ENCODE assay signal across 8 cellular contexts in the genomic region with DNA sequence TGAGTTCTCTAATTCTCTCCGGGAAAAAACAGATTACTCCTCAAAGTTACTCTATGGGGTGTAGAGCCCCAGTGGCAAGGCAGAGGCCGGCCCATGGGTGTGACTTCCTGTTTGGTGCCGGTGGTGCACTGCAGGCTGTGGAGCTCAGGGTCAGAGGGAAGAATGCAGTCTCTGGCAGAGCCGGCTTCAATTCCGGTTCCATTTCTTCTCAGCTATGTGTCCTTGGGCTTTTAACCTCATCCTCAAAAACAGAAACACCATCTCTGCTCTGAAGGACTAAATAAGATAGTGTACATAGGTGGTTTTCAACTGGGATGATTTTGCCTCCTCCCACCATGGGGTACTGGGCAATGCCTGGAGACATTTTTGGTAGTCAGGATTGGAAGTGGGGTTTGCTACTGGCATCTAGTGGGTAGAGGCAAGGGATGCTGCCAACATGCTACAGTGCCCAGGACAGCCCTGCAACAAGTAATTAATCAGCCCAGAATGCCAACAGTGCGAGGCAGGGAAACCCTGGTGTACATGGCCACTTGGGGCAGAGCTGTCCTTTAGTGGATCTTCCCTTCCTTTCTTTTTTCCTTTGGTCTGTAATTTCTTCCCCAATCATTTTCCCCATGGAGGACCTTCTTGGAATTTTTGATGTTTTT.
DNase-seq lines count a peak whose midpoint lies in the region; ATAC-seq lines count a peak whose summit lies in the region.

No MANE protein-coding gene starts in this region.

- peaks cover under 1% of the 10 kb centered on the region for H3K36me3 Mint-ChIP-seq in CD4-positive, CD25-positive, alpha-beta regulatory T cell
- H3K36me3 Mint-ChIP-seq in T-helper 1 cell treated with Interleukin-12 subunit alpha and Interleukin-12 subunit beta and Interleukin-4 antibody, amounts not matched to agents 30 μg/mL and 1 μg/mL, for 36 hours (ENCODE audit: low read depth), result peaks cover 6% of the 10 kb centered on the region
- H3K36me3 Mint-ChIP-seq in immature natural killer cell, result peaks cover 0 to 3% (median 0%) of the 10 kb centered on the region in 3 donors

- peak overlapping the region in 1 of 4 donors; percentile 53 for H3K4me3 Mint-ChIP-seq in CD4-positive, CD25-positive, alpha-beta regulatory T cell
- peak overlapping the region; percentile 18 for H3K4me3 Mint-ChIP-seq in T-helper 1 cell treated with Interleukin-12 subunit alpha and Interleukin-12 subunit beta and Interleukin-4 antibody, amounts not matched to agents 30 μg/mL and 1 μg/mL, for 36 hours
- H3K4me3 Mint-ChIP-seq in immature natural killer cell, result peak overlapping the region in 1 of 5 donors; percentile 65

- H3K27me3 Mint-ChIP-seq in CD4-positive, CD25-positive, alpha-beta regulatory T cell, result peaks cover 5% of the 10 kb centered on the region
- H3K27me3 Mint-ChIP-seq in T-helper 1 cell treated with Interleukin-12 subunit alpha and Interleukin-12 subunit beta and Interleukin-4 antibody, amounts not matched to agents 30 μg/mL and 1 μg/mL, for 36 hours (ENCODE audit: low read depth), result peaks cover 4% of the 10 kb centered on the region
- H3K27me3 Mint-ChIP-seq in immature natural killer cell (ENCODE audit: low read depth in 3 of 3), result peaks cover 0 to 2% (median 0%) of the 10 kb centered on the region in 3 donors

- peaks cover 17% of the 10 kb centered on the region for H3K4me1 ChIP-seq in CD4-positive, CD25-positive, alpha-beta regulatory T cell (ENCODE audit: control insufficient read depth, insufficient read depth, low read length, poor library complexity, severe bottlenecking)

- no peaks in the 10 kb centered on the region for H3K36me3 ChIP-seq in CD4-positive, CD25-positive, alpha-beta regulatory T cell (ENCODE audit: control insufficient read depth, insufficient read depth, low read length)

- peak; percentile 72 to 81 for ATAC-seq in CD4-positive, CD25-positive, alpha-beta regulatory T cell (ENCODE audit: low read depth in 2 of 2)
- peak; percentile 91 for ATAC-seq in GM21529 (IDR thresholded peaks at IDR 0.05; ENCODE audit: unreplicated experiment)

- H3K27ac Mint-ChIP-seq in CD4-positive, CD25-positive, alpha-beta regulatory T cell, result peak overlapping the region in 2 of 3 donors; percentile 69 to 83
- H3K27ac Mint-ChIP-seq in T-helper 1 cell treated with Interleukin-12 subunit alpha and Interleukin-12 subunit beta and Interleukin-4 antibody, amounts not matched to agents 30 μg/mL and 1 μg/mL, for 36 hours, result no peak overlapping the region
- H3K27ac Mint-ChIP-seq in immature natural killer cell, result peak overlapping the region in 3 of 6 donors; percentile 48 to 76 (median 68)

- H3K9me3 ChIP-seq in CD4-positive, CD25-positive, alpha-beta regulatory T cell (ENCODE audit: control insufficient read depth in 2 of 2, low read length in 2 of 2), result no peaks in the 10 kb centered on the region

- peaks cover 0 to 4% (median 0%) of the 10 kb centered on the region in 7 donors for H3K9me3 Mint-ChIP-seq in CD4-positive, CD25-positive, alpha-beta regulatory T cell
- H3K9me3 Mint-ChIP-seq in T-helper 1 cell treated with Interleukin-12 subunit alpha and Interleukin-12 subunit beta and Interleukin-4 antibody, amounts not matched to agents 30 μg/mL and 1 μg/mL, for 36 hours, result peaks cover 17% of the 10 kb centered on the region
- H3K9me3 Mint-ChIP-seq in immature natural killer cell, result no peaks in the 10 kb centered on the region

- H3K4me1 Mint-ChIP-seq in CD4-positive, CD25-positive, alpha-beta regulatory T cell, result peaks cover 0 to 20% (median 0%) of the 10 kb centered on the region in 4 donors
- H3K4me1 Mint-ChIP-seq in T-helper 1 cell treated with Interleukin-12 subunit alpha and Interleukin-12 subunit beta and Interleukin-4 antibody, amounts not matched to agents 30 μg/mL and 1 μg/mL, for 36 hours (ENCODE audit: low read depth), result peaks cover 2% of the 10 kb centered on the region
- peaks cover 0 to 3% of the 10 kb centered on the region in 2 donors for H3K4me1 Mint-ChIP-seq in immature natural killer cell

- H3K27me3 ChIP-seq in CD4-positive, CD25-positive, alpha-beta regulatory T cell (ENCODE audit: control insufficient read depth, insufficient read depth, low read length), result no peaks in the 10 kb centered on the region

- H3K27ac ChIP-seq in CD4-positive, CD25-positive, alpha-beta regulatory T cell (ENCODE audit: insufficient read depth, low read length, poor library complexity, severe bottlenecking), result no peak overlapping the region
- H3K27ac ChIP-seq in substantia nigra (ENCODE audit: low read depth, low read length, poor library complexity, severe bottlenecking), result no peak overlapping the region

- H3K4me3 ChIP-seq in CD4-positive, CD25-positive, alpha-beta regulatory T cell (ENCODE audit: low read depth, low read length), result peak overlapping the region; percentile 57

- DNase-seq in CD4-positive, CD25-positive, alpha-beta regulatory T cell, result peak in 1 of 3 donors; percentile 85
- peak; percentile 20 to 38 (median 21) for DNase-seq in immature natural killer cell
- no peak for DNase-seq in substantia nigra (lab: John Stamatoyannopoulos, UW)
- DNase-seq in NCI-H1092 treated with DMSO at 0.1 percent for 48 hours (lab: John Stamatoyannopoulos, UW), result no peak
- DNase-seq in HCEC 1CT, result no peak
- no peak for DNase-seq in NCI-H82 treated with DMSO at 0.1 percent for 48 hours (lab: John Stamatoyannopoulos, UW; ENCODE audit: unreplicated experiment)

Comparison
In these comparisons a context has a peak if more than half of its experiments do, and no peak if none do; other contexts are left out.
1. DNase-seq: peak in immature natural killer cell (3 of 3); none in substantia nigra (0 of 49), NCI-H1092 treated with DMSO at 0.1 percent for 48 hours (single experiment), HCEC 1CT (single experiment) and NCI-H82 treated with DMSO at 0.1 percent for 48 hours (single experiment).